Comparison of ENCODE assay signal across 1 cellular context in the genomic region with DNA sequence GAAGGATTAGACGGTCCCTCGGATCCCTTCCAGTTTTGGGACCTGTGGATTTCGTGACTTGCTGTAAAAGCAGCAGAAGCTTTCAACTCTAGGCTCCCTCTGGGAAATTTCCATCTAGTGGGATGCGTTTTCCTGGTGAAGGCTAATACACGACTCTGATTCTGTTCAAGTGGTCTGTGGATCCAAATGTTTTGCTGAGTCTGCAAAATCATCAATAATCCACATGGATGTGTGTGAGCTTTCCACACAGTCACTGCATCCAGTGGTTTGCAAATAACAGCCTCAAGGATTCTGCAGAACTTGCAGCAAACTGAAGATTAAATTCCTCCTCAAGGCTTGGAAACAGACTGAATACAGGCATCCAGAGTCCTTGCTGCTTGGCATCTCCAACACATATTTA.
TF ChIP-seq lines count a peak whose summit lies in the region.

No MANE protein-coding gene starts in this region.

TF ChIP-seq in HepG2, 621 proteins besides CTCF, POLR2A, EP300 and RAD21:
- TF ChIP-seq ZKSCAN5 (CRISPR knock-in tag; IDR thresholded peaks at IDR 0.05) (no peak), YEATS2 (CRISPR knock-in tag; IDR thresholded peaks at IDR 0.05; ENCODE audit: borderline replicate concordance) (no peak), TSC22D2 (CRISPR knock-in tag; IDR thresholded peaks at IDR 0.05; ENCODE audit: borderline replicate concordance) (no peak), REL (CRISPR knock-in tag; conservative IDR thresholded peaks at IDR 0.05) (no peak), MAFF (IDR thresholded peaks at IDR 0.05; ENCODE audit: low read depth, low read length) (peak; percentile 99), PITX1 (CRISPR knock-in tag; IDR thresholded peaks at IDR 0.05) (no peak), MAFG (CRISPR knock-in tag; IDR thresholded peaks at IDR 0.05) (peak; percentile 48; the same call in 1 of the 2 replicates), MAFK (conservative IDR thresholded peaks at IDR 0.05 in 1 of 2, IDR thresholded peaks at IDR 0.05 in 1 of 2; ENCODE audit: low read length in 2 of 2) (peak; percentile 99), RORA (CRISPR knock-in tag; IDR thresholded peaks at IDR 0.05) (no peak), MAF1 (CRISPR knock-in tag; IDR thresholded peaks at IDR 0.05; ENCODE audit: borderline replicate concordance) (no peak)
- TF ChIP-seq, protein P1, sequence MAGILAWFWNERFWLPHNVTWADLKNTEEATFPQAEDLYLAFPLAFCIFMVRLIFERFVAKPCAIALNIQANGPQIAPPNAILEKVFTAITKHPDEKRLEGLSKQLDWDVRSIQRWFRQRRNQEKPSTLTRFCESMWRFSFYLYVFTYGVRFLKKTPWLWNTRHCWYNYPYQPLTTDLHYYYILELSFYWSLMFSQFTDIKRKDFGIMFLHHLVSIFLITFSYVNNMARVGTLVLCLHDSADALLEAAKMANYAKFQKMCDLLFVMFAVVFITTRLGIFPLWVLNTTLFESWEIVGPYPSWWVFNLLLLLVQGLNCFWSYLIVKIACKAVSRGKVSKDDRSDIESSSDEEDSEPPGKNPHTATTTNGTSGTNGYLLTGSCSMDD (CRISPR knock-in tag; IDR thresholded peaks at IDR 0.05), result no peak
